Comparison of ENCODE assay signal across 8 cellular contexts in genomic region chr1:155981266-155982088, GRCh38. TPM values are rescaled to one million over a fixed set of nuclear protein-coding genes. Genes with fewer than 3 reads are reported as not detected.
DNase-seq lines count a peak whose midpoint lies in the region; ATAC-seq and TF ChIP-seq lines count a peak whose summit lies in the region.

No MANE protein-coding gene starts in this region.

- peaks cover 16% of the 10 kb centered on the region for H3K36me3 Mint-ChIP-seq in activated B cell treated with CpG ODN at 0.5 μM for 24 hours (ENCODE audit: low read depth)

- peak; percentile 56 for ATAC-seq in activated B cell treated with CpG ODN at 0.5 μM for 24 hours (ENCODE audit: low read depth)
- no peak for ATAC-seq in HG03175 (IDR thresholded peaks at IDR 0.05; ENCODE audit: unreplicated experiment)
- no peak for ATAC-seq in GM19351 (IDR thresholded peaks at IDR 0.05; ENCODE audit: unreplicated experiment)

- H3K9ac ChIP-seq in BLaER1 (peak overlapping the region; percentile 99), skeletal muscle tissue (ENCODE audit: low read depth in 1 of 3, low read length in 3 of 3) (peak overlapping the region in 2 of 3 donors; percentile 41 to 45)

- peaks cover 71% of the 10 kb centered on the region for H3K4me1 Mint-ChIP-seq in activated B cell treated with CpG ODN at 0.5 μM for 24 hours

- DNase-seq in HT-29 (ENCODE audit: low spot score) (peak; percentile 80), activated B cell treated with CpG ODN at 0.5 μM for 24 hours (no peak), fibroblast of peridontal ligament (ENCODE audit: extremely low read depth) (peak; percentile 71), T-helper 9 cell (no peak)

- H3K27ac ChIP-seq in BLaER1 (peak overlapping the region; percentile 99), skeletal muscle tissue (ENCODE audit: low read depth, low read length) (peak overlapping the region; percentile 99)

- H3K4me3 ChIP-seq in BLaER1 (peak overlapping the region; percentile 96), skeletal muscle tissue (ENCODE audit: low read length in 3 of 3) (peak overlapping the region; percentile 28 to 31 (median 28))

- H4K20me1 ChIP-seq in BLaER1 = peaks cover under 1% of the 10 kb centered on the region

- POLR2A ChIA-PET in activated B cell treated with CpG ODN at 0.5 μM for 24 hours (lab: Charles Lee) = interaction anchor here (0.5 to 14.6 kb wide), 10 partner anchors 13 to 122 kb away, joined by 3 to 403 read pairs (median 6); partner anchors contain the start of genes KHDC4 and RXFP4

- no peaks in the 10 kb centered on the region for H3K36me3 ChIP-seq in BLaER1
- peaks cover 0 to 3% (median 0%) of the 10 kb centered on the region in 3 donors for H3K36me3 ChIP-seq in skeletal muscle tissue (ENCODE audit: control insufficient read depth in 3 of 3, insufficient read depth in 3 of 3, low read length in 3 of 3)

- H3K27ac Mint-ChIP-seq in activated B cell treated with CpG ODN at 0.5 μM for 24 hours = peak overlapping the region; percentile 90

- intact Hi-C loops in activated B cell treated with CpG ODN at 0.5 μM for 24 hours (cut with micrococcal nuclease) = loop anchor here (2.0 kb wide), 1 partner anchor 15 kb away; no protein-coding TSS in a partner anchor

- peak overlapping the region; percentile 97 for H3K4me3 Mint-ChIP-seq in activated B cell treated with CpG ODN at 0.5 μM for 24 hours

- H3K27me3 ChIP-seq in BLaER1 = no peaks in the 10 kb centered on the region
- no peaks in the 10 kb centered on the region for H3K27me3 ChIP-seq in skeletal muscle tissue (ENCODE audit: control insufficient read depth in 3 of 3, insufficient read depth in 3 of 3, low read length in 3 of 3)

- no peak for TF ChIP-seq CTCF in activated B cell treated with CpG ODN at 0.5 μM for 24 hours (IDR thresholded peaks at IDR 0.05)

- CTCF ChIA-PET in activated B cell treated with CpG ODN at 0.5 μM for 24 hours (lab: Charles Lee) = interaction anchor here (0.7 to 9.8 kb wide), 4 partner anchors 8 to 40 kb away, joined by 3 to 146 read pairs (median 4); partner anchors contain the start of gene RXFP4

- H3K4me1 ChIP-seq in BLaER1 = peaks cover 63% of the 10 kb centered on the region
- H3K4me1 ChIP-seq in skeletal muscle tissue (ENCODE audit: control insufficient read depth in 3 of 3, insufficient read depth in 3 of 3, low read length in 3 of 3) = peaks cover 60 to 64% (median 61%) of the 10 kb centered on the region in 3 donors

- H3K9me3 ChIP-seq in BLaER1 (no peaks in the 10 kb centered on the region), skeletal muscle tissue (ENCODE audit: control insufficient read depth in 3 of 3, low read length in 3 of 3) (no peaks in the 10 kb centered on the region)

- no peaks in the 10 kb centered on the region for H3K9me3 Mint-ChIP-seq in activated B cell treated with CpG ODN at 0.5 μM for 24 hours

- H3K27me3 Mint-ChIP-seq in activated B cell treated with CpG ODN at 0.5 μM for 24 hours = no peaks in the 10 kb centered on the region

- H3K4me2 ChIP-seq in BLaER1 = peak overlapping the region; percentile 93

RNA-seq across cellular contexts. Expression of gene ARHGEF2, which starts 3.1 kb away (rescaled TPM):
- total RNA-seq in HT-29 (2014; rRNA removed; shearing (Covaris generic)) = 150 and 179 TPM in 2 replicates
- 188 and 207 TPM in 2 replicates for total RNA-seq in activated B cell treated with CpG ODN at 0.5 μM for 24 hours
- 135 TPM for total RNA-seq in skeletal muscle tissue

RNA-seq across cellular contexts. Expression of gene SSR2, which starts 39.3 kb away (rescaled TPM):
- 227 and 261 TPM in 2 replicates for total RNA-seq in HT-29 (2014; rRNA removed; shearing (Covaris generic))
- total RNA-seq in activated B cell treated with CpG ODN at 0.5 μM for 24 hours (136 and 146 TPM in 2 replicates), skeletal muscle tissue (276 TPM)

RNA-seq across cellular contexts. Expression of gene RXFP4, which starts 40.0 kb away (rescaled TPM):
- total RNA-seq in HT-29 (2014; rRNA removed; shearing (Covaris generic)) = 0.47 and 3.1 TPM in 2 replicates
- total RNA-seq in activated B cell treated with CpG ODN at 0.5 μM for 24 hours = not detected in 2 replicates
- not detected for total RNA-seq in skeletal muscle tissue

RNA-seq across cellular contexts. Expression of gene KHDC4, which starts 47.3 kb away (rescaled TPM):
- total RNA-seq in HT-29 (2014; rRNA removed; shearing (Covaris generic)) = 44.4 and 53.6 TPM in 2 replicates
- 88.3 and 105 TPM in 2 replicates for total RNA-seq in activated B cell treated with CpG ODN at 0.5 μM for 24 hours
- 26.6 TPM for total RNA-seq in skeletal muscle tissue

Comparison
In these comparisons a context has a peak if more than half of its experiments do, and no peak if none do; other contexts are left out.
1. DNase-seq: peak in HT-29 (single experiment) and fibroblast of peridontal ligament (single experiment); none in activated B cell treated with CpG ODN at 0.5 μM for 24 hours (single experiment) and T-helper 9 cell (single experiment).